Comparison of ENCODE assay signal across 9 cellular contexts in genomic region chr19:6801397-6802086, GRCh38. TPM values are rescaled to one million over a fixed set of nuclear protein-coding genes. Genes with fewer than 3 reads are reported as not detected.
DNase-seq lines count a peak whose midpoint lies in the region; ATAC-seq and TF ChIP-seq lines count a peak whose summit lies in the region.
"Had no signal": no experiment of that assay in that cellular context is flagged by ENCODE, and none has a peak within 500 bp of the region (broad histone marks: within the 10 kb centered on the region; RNA-seq: fewer than 3 reads in every experiment).

No MANE protein-coding gene starts in this region.

- H3K27ac Mint-ChIP-seq in activated naive CD4-positive, alpha-beta T cell treated with anti-CD3 and anti-CD28 coated beads, Interleukin-2, amount 50 U/mL, for 72 hours = peak overlapping the region; percentile 90 to 99

- H3K4me3 ChIP-seq in iPS-18c (ENCODE audit: insufficient read depth, low read depth, low read length) = peak overlapping the region; percentile 26

- H3K9me3 ChIP-seq in iPS-18c (ENCODE audit: control insufficient read depth, insufficient read depth, low read length) = no peaks in the 10 kb centered on the region

- peak; percentile 90 for DNase-seq in SKM-1 (lab: John Stamatoyannopoulos, UW; ENCODE audit: unreplicated experiment)
- peak; percentile 67 to 81 for DNase-seq in activated naive CD4-positive, alpha-beta T cell treated with anti-CD3 and anti-CD28 coated beads, Interleukin-2, amount 50 U/mL, for 72 hours (ENCODE audit: low spot score in 2 of 2)
- peak; percentile 65 to 78 (median 74) for DNase-seq in stimulated activated CD4-positive, alpha-beta T cell treated with anti-CD3 and anti-CD28 coated beads, Interleukin-1b, Interleukin-23, amount 100 ng/mL, for 24 hours (ENCODE audit: low read depth in 4 of 4, low spot score in 1 of 4)
- no peak for DNase-seq in NCI-H187 (lab: John Stamatoyannopoulos, UW)
- no peak for DNase-seq in COR-L47 (lab: John Stamatoyannopoulos, UW)

- H3K36me3 Mint-ChIP-seq in activated naive CD4-positive, alpha-beta T cell treated with anti-CD3 and anti-CD28 coated beads, Interleukin-2, amount 50 U/mL, for 72 hours = peaks cover 0 to 25% of the 10 kb centered on the region in 2 donors
- H3K36me3 Mint-ChIP-seq: brain had no signal

- H3K9me3 Mint-ChIP-seq in activated naive CD4-positive, alpha-beta T cell treated with anti-CD3 and anti-CD28 coated beads, Interleukin-2, amount 50 U/mL, for 72 hours = no peaks in the 10 kb centered on the region

- peak; percentile 38 for ATAC-seq in HG03442 (IDR thresholded peaks at IDR 0.05; ENCODE audit: unreplicated experiment)
- peak; percentile 45 to 79 for ATAC-seq in activated naive CD4-positive, alpha-beta T cell treated with anti-CD3 and anti-CD28 coated beads, Interleukin-2, amount 50 U/mL, for 72 hours

- TF ChIP-seq POLR2A in GM15510 (IDR thresholded peaks at IDR 0.05; ENCODE audit: borderline replicate concordance, extremely low read depth, insufficient read length) = peak; percentile 54

RNA-seq across cellular contexts. Expression of gene VAV1, which starts 29.0 kb away (rescaled TPM):
- total RNA-seq in activated naive CD4-positive, alpha-beta T cell treated with anti-CD3 and anti-CD28 coated beads, Interleukin-2, amount 50 U/mL, for 72 hours = 100 to 1,000 TPM in 1 of 2 donors, 10 to 100 TPM in 1; 81.5 to 121 TPM

RNA-seq across cellular contexts. Expression of gene SH2D3A, which starts 34.3 kb away (rescaled TPM):
- total RNA-seq in activated naive CD4-positive, alpha-beta T cell treated with anti-CD3 and anti-CD28 coated beads, Interleukin-2, amount 50 U/mL, for 72 hours = 10 to 100 TPM; 16.4 to 33.0 TPM

Comparison
In these comparisons a context has a peak if more than half of its experiments do, and no peak if none do; other contexts are left out.
1. DNase-seq: peak in SKM-1 (single experiment), activated naive CD4-positive, alpha-beta T cell treated with anti-CD3 and anti-CD28 coated beads, Interleukin-2, amount 50 U/mL, for 72 hours (2 of 2) and stimulated activated CD4-positive, alpha-beta T cell treated with anti-CD3 and anti-CD28 coated beads, Interleukin-1b, Interleukin-23, amount 100 ng/mL, for 24 hours (4 of 4); none in NCI-H187 (0 of 2) and COR-L47 (single experiment).